8 cellular contexts compared by ENCODE assay signal in the genomic region with DNA sequence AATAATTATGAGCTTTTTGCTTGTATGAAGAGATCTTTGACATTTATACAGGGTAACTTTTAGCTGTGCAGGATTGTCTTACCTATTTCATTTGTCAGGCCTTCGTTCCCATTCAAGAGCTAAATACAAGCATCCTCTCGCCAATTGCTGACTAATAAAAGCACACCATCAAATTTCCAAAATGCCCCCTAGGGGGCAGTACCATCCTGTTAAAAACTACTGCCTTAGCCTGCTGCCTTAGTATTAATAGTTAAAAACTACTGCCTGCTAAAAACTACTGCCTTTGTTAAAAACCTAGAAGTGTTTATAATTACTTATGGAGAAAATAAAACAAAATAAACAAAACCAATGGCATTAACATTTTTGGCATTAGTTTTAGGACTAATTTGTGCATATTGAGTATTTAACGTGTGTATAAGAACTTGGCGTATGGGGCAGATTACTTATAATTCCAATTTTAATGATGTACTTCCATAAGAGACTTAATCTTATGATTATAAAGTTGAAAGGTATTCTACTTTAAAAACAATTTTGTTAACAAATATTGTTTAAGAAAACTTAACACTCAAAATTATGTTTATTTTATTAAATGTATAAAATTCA. TPM values are rescaled to one million over a fixed set of nuclear protein-coding genes. Genes with fewer than 3 reads are reported as not detected.
DNase-seq lines count a peak whose midpoint lies in the region; ATAC-seq, FAIRE-seq and TF ChIP-seq lines count a peak whose summit lies in the region.

No MANE protein-coding gene starts in this region.

- H3K27ac Mint-ChIP-seq in activated naive CD4-positive, alpha-beta T cell treated with anti-CD3 and anti-CD28 coated beads, Interleukin-2, amount 10 ng/mL, durations not matched to agents 7 days and 5 days, result no peak overlapping the region

- peaks cover 8% of the 10 kb centered on the region for H3K9me3 Mint-ChIP-seq in activated naive CD4-positive, alpha-beta T cell treated with anti-CD3 and anti-CD28 coated beads, Interleukin-2, amount 10 ng/mL, durations not matched to agents 7 days and 5 days

- peaks cover 10% of the 10 kb centered on the region for H3K36me3 Mint-ChIP-seq in activated naive CD4-positive, alpha-beta T cell treated with anti-CD3 and anti-CD28 coated beads, Interleukin-2, amount 10 ng/mL, durations not matched to agents 7 days and 5 days

- H3F3A ChIP-seq in smooth muscle cell (ENCODE audit: low read depth), result no peaks in the 10 kb centered on the region

- no peaks in the 10 kb centered on the region for H4K20me1 ChIP-seq in smooth muscle cell (ENCODE audit: low read depth)

- TF ChIP-seq CTCF in LNCAP (IDR thresholded peaks at IDR 0.05) (peak; percentile 82), smooth muscle cell (IDR thresholded peaks at IDR 0.05; ENCODE audit: borderline replicate concordance, insufficient read depth, poor library complexity, severe bottlenecking) (peak; percentile 88)

- H3K9me3 ChIP-seq in smooth muscle cell (replicated peaks; ENCODE audit: low read depth), result no peaks in the 10 kb centered on the region

- peak; percentile 77 for DNase-seq in activated effector memory CD4-positive, alpha-beta T cell treated with anti-CD3 and anti-CD28 coated beads, Interleukin-2, amount 50 U/mL, for 16 hours
- DNase-seq in activated effector memory CD4-positive, alpha-beta T cell treated with Interleukin-2 at 50 U/mL for 16 hours, result no peak
- DNase-seq in RCC 7860 (ENCODE audit: low spot score) (peak; percentile 38), glomerular endothelial cell (ENCODE audit: extremely low read depth, low read depth, low spot score) (peak; percentile 42), smooth muscle cell (lab: John Stamatoyannopoulos, UW; ENCODE audit: unreplicated experiment) (no peak)
- peak; percentile 77 for DNase-seq in activated naive CD4-positive, alpha-beta T cell treated with anti-CD3 and anti-CD28 coated beads, Interleukin-2, amount 10 ng/mL, durations not matched to agents 7 days and 5 days

- no peak overlapping the region for H3K4me3 ChIP-seq in smooth muscle cell

- whole genome bisulfite sequencing in smooth muscle cell (ENCODE audit: low lambda C conversion rate), result 50% methylated on average over 4 of the region's 4 CpGs

- H3K27me3 ChIP-seq in smooth muscle cell (ENCODE audit: low read depth), result no peaks in the 10 kb centered on the region

- H3K27ac ChIP-seq in smooth muscle cell (ENCODE audit: low read depth), result no peak overlapping the region

- ATAC-seq in GM19452 (IDR thresholded peaks at IDR 0.05; ENCODE audit: unreplicated experiment), result no peak

- H2AFZ ChIP-seq in smooth muscle cell (ENCODE audit: low read depth), result no peak overlapping the region

- no peak overlapping the region for H3K4me2 ChIP-seq in smooth muscle cell

- CTCF ChIA-PET in activated naive CD4-positive, alpha-beta T cell treated with anti-CD3 and anti-CD28 coated beads, Interleukin-2, amount 10 ng/mL, durations not matched to agents 7 days and 5 days (lab: Charles Lee), result interaction anchor here (0.6 to 5.9 kb wide), 23 partner anchors 10 to 418 kb away, joined by 3 to 66 read pairs (median 4); a partner anchor contains a TSS

- H3K9ac ChIP-seq in smooth muscle cell (ENCODE audit: low read depth), result no peak overlapping the region

- FAIRE-seq in RCC 7860 (lab: Jason Lieb, UNC), result peak; percentile 38

- no peaks in the 10 kb centered on the region for H3K79me2 ChIP-seq in smooth muscle cell (ENCODE audit: low read depth)

- peaks cover 6% of the 10 kb centered on the region for H3K4me1 ChIP-seq in smooth muscle cell (ENCODE audit: low read depth)

- H3K36me3 ChIP-seq in smooth muscle cell (ENCODE audit: low read depth), result no peaks in the 10 kb centered on the region

- H3K27me3 Mint-ChIP-seq in activated naive CD4-positive, alpha-beta T cell treated with anti-CD3 and anti-CD28 coated beads, Interleukin-2, amount 10 ng/mL, durations not matched to agents 7 days and 5 days, result peaks cover 26% of the 10 kb centered on the region

- peaks cover 24% of the 10 kb centered on the region for H3K4me1 Mint-ChIP-seq in activated naive CD4-positive, alpha-beta T cell treated with anti-CD3 and anti-CD28 coated beads, Interleukin-2, amount 10 ng/mL, durations not matched to agents 7 days and 5 days

- H3K4me3 Mint-ChIP-seq in activated naive CD4-positive, alpha-beta T cell treated with anti-CD3 and anti-CD28 coated beads, Interleukin-2, amount 10 ng/mL, durations not matched to agents 7 days and 5 days, result no peak overlapping the region

RNA-seq across cellular contexts. Expression of a gene that starts 3.0 kb away (rescaled TPM):
- 27.8 and 33.6 TPM in 2 replicates for total RNA-seq in glomerular endothelial cell
- 73.8 and 96.0 TPM in 2 replicates for total RNA-seq in smooth muscle cell
- 135 and 162 TPM in 2 replicates for polyA plus RNA-seq in smooth muscle cell

RNA-seq across cellular contexts. Expression of a gene that starts 21.9 kb away (rescaled TPM):
- total RNA-seq in glomerular endothelial cell (142 and 820 TPM in 2 replicates), smooth muscle cell (0.13 and 0.40 TPM in 2 replicates)
- 3.1 TPM in 2 replicates for polyA plus RNA-seq in smooth muscle cell

RNA-seq across cellular contexts. Expression of a gene that starts 41.7 kb away (rescaled TPM):
- total RNA-seq in glomerular endothelial cell (0.06 and 0.58 TPM in 2 replicates), smooth muscle cell (0.27 and 0.40 TPM in 2 replicates)
- 0.27 and 0.38 TPM in 2 replicates for polyA plus RNA-seq in smooth muscle cell

RNA-seq across cellular contexts. Expression of a gene that starts 51.3 kb away (rescaled TPM):
- total RNA-seq in glomerular endothelial cell, result 11.8 and 18.0 TPM in 2 replicates
- 2.9 and 14.7 TPM in 2 replicates for total RNA-seq in smooth muscle cell
- polyA plus RNA-seq in smooth muscle cell, result 38.0 and 38.2 TPM in 2 replicates

RNA-seq across cellular contexts. Expression of a gene that starts 51.4 kb away (rescaled TPM):
- total RNA-seq in glomerular endothelial cell, result 97.5 and 104 TPM in 2 replicates
- total RNA-seq in smooth muscle cell, result 117 and 151 TPM in 2 replicates
- 118 and 127 TPM in 2 replicates for polyA plus RNA-seq in smooth muscle cell

Comparison
In these comparisons a context has a peak if more than half of its experiments do, and no peak if none do; other contexts are left out.
1. DNase-seq: peak in activated effector memory CD4-positive, alpha-beta T cell treated with anti-CD3 and anti-CD28 coated beads, Interleukin-2, amount 50 U/mL, for 16 hours (single experiment), RCC 7860 (single experiment), activated naive CD4-positive, alpha-beta T cell treated with anti-CD3 and anti-CD28 coated beads, Interleukin-2, amount 10 ng/mL, durations not matched to agents 7 days and 5 days (single experiment) and glomerular endothelial cell (single experiment); none in activated effector memory CD4-positive, alpha-beta T cell treated with Interleukin-2 at 50 U/mL for 16 hours (single experiment) and smooth muscle cell (single experiment).
2. RNA of a gene that starts 21.9 kb away (total RNA-seq): 142 to 820 TPM in glomerular endothelial cell; 0.13 to 0.40 TPM in smooth muscle cell; every median in the first group is over 100 times any median in the second.